Comparison of ENCODE assay signal across 8 cellular contexts in the genomic region with DNA sequence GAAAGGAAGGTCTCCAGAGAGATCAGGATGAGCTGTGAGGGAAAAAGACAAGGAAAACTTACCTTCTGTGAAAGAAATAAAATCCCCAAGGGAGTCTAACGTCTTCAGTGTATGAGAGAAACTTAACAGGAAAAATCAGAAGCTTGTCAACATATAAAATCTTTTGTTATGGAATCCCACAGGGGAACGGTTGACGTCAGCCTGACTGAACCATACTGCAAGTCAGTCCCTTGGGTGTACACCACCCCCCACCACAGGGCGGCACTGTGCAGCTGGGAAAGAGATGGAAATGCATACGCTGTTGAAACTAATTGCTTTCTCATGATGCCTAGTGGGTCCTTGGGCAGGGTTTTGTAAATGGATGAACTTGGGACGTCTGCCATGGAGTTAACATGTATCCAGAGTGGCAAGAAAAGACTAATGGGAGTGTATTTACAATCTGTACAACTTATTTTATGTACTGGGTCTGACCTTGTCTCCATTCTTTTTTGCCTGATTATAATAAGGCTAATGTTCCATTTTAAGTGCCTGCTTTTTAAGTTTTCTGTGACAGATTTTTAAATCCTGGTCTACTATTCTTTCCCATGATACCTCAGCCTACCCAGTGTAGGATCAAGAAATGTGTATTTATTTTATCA.
DNase-seq lines count a peak whose midpoint lies in the region; ATAC-seq and TF ChIP-seq lines count a peak whose summit lies in the region.

No MANE protein-coding gene starts in this region.

- H3K27ac Mint-ChIP-seq in activated naive CD8-positive, alpha-beta T cell treated with anti-CD3 and anti-CD28 coated beads, Interleukin-2, amount 50 U/mL, for 24 hours = peak overlapping the region; percentile 20
- H3K27ac Mint-ChIP-seq in T-helper 2 cell treated with Interferon-gamma antibody and Interleukin-4, amounts not matched to agents 5 μg/mL and 100 μg/mL, for 36 hours = no peak overlapping the region

- H3K4me3 ChIP-seq in GM12864 (ENCODE audit: low read depth, low read length) = no peak overlapping the region

- no peaks in the 10 kb centered on the region for H3K9me3 Mint-ChIP-seq in activated naive CD8-positive, alpha-beta T cell treated with anti-CD3 and anti-CD28 coated beads, Interleukin-2, amount 50 U/mL, for 24 hours
- H3K9me3 Mint-ChIP-seq in T-helper 2 cell treated with Interferon-gamma antibody and Interleukin-4, amounts not matched to agents 5 μg/mL and 100 μg/mL, for 36 hours = no peaks in the 10 kb centered on the region

- H3K36me3 Mint-ChIP-seq in activated naive CD8-positive, alpha-beta T cell treated with anti-CD3 and anti-CD28 coated beads, Interleukin-2, amount 50 U/mL, for 24 hours (ENCODE audit: low read depth) = peaks cover 50% of the 10 kb centered on the region
- H3K36me3 Mint-ChIP-seq in T-helper 2 cell treated with Interferon-gamma antibody and Interleukin-4, amounts not matched to agents 5 μg/mL and 100 μg/mL, for 36 hours (ENCODE audit: low read depth) = peaks cover 55% of the 10 kb centered on the region

- H3K27me3 Mint-ChIP-seq in activated naive CD8-positive, alpha-beta T cell treated with anti-CD3 and anti-CD28 coated beads, Interleukin-2, amount 50 U/mL, for 24 hours = no peaks in the 10 kb centered on the region
- H3K27me3 Mint-ChIP-seq in T-helper 2 cell treated with Interferon-gamma antibody and Interleukin-4, amounts not matched to agents 5 μg/mL and 100 μg/mL, for 36 hours (ENCODE audit: low read depth) = no peaks in the 10 kb centered on the region

- no peak overlapping the region for H3K4me3 Mint-ChIP-seq in activated naive CD8-positive, alpha-beta T cell treated with anti-CD3 and anti-CD28 coated beads, Interleukin-2, amount 50 U/mL, for 24 hours
- H3K4me3 Mint-ChIP-seq in T-helper 2 cell treated with Interferon-gamma antibody and Interleukin-4, amounts not matched to agents 5 μg/mL and 100 μg/mL, for 36 hours = no peak overlapping the region

- peak; percentile 40 for DNase-seq in 8988T
- no peak for DNase-seq in GM12864 (ENCODE audit: low read depth)
- DNase-seq in NCI-H82 (lab: John Stamatoyannopoulos, UW) = peak; percentile 83
- DNase-seq in activated naive CD8-positive, alpha-beta T cell treated with anti-CD3 and anti-CD28 coated beads, Interleukin-2, amount 50 U/mL, for 24 hours = peak; percentile 47
- peak; percentile 87 for DNase-seq in iris pigment epithelial cell (ENCODE audit: low read depth)
- DNase-seq in stimulated activated CD4-positive, alpha-beta T cell treated with anti-CD3 and anti-CD28 coated beads, TNF-alpha, amount 100 ng/mL, for 24 hours (ENCODE audit: low read depth in 3 of 3) = peak in 2 of 3 experiments; percentile 10 to 40
- no peak for DNase-seq in T-helper 2 cell treated with Interferon-gamma antibody and Interleukin-4, amounts not matched to agents 5 μg/mL and 100 μg/mL, for 36 hours (ENCODE audit: low spot score)

- peak; percentile 70 for ATAC-seq in HG03342 (IDR thresholded peaks at IDR 0.05; ENCODE audit: unreplicated experiment)
- ATAC-seq in activated naive CD8-positive, alpha-beta T cell treated with anti-CD3 and anti-CD28 coated beads, Interleukin-2, amount 50 U/mL, for 24 hours = peak; percentile 71

- peaks cover 17% of the 10 kb centered on the region for H3K4me1 Mint-ChIP-seq in activated naive CD8-positive, alpha-beta T cell treated with anti-CD3 and anti-CD28 coated beads, Interleukin-2, amount 50 U/mL, for 24 hours
- H3K4me1 Mint-ChIP-seq in T-helper 2 cell treated with Interferon-gamma antibody and Interleukin-4, amounts not matched to agents 5 μg/mL and 100 μg/mL, for 36 hours (ENCODE audit: low read depth) = peaks cover 4% of the 10 kb centered on the region

- peak; percentile 83 for TF ChIP-seq CTCF in GM12864 (IDR thresholded peaks at IDR 0.05; ENCODE audit: low read depth, low read length, missing control alignments)

Comparison
In these comparisons a context has a peak if more than half of its experiments do, and no peak if none do; other contexts are left out.
1. DNase-seq: peak in 8988T (single experiment), NCI-H82 (single experiment), activated naive CD8-positive, alpha-beta T cell treated with anti-CD3 and anti-CD28 coated beads, Interleukin-2, amount 50 U/mL, for 24 hours (single experiment), iris pigment epithelial cell (single experiment) and stimulated activated CD4-positive, alpha-beta T cell treated with anti-CD3 and anti-CD28 coated beads, TNF-alpha, amount 100 ng/mL, for 24 hours (2 of 3); none in GM12864 (single experiment) and T-helper 2 cell treated with Interferon-gamma antibody and Interleukin-4, amounts not matched to agents 5 μg/mL and 100 μg/mL, for 36 hours (single experiment).